Comparison of ENCODE assay signal across 10 cellular contexts in the genomic region with DNA sequence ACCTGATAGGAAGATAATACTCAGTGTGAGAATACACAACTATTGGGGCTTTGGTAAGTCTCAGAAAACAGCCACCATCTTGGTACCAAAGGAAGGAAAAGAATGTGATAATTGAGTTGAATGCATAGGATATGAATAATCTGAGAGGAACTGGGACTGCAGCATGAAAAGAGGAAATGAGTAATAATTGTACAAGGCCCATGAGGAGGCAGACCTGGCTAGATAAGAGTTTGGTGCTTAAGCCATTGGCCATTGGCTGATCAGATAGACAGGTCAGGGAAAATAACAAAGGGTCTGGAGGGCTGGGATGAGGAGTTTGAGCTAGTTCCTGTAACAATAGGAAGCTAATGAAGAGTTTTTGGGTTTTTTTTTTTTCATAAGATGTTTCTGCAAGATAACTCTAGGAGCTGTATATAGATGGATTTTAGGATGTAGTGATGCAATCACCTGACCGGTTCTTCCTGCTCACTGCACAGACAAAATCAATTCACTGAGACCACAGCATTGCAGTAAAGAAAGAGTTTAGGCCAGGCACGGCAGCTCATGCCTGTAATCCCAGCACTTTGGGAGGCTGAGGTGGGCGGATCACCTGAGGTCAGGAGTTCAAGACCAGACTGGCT. TPM values are rescaled to one million over a fixed set of nuclear protein-coding genes. Genes with fewer than 3 reads are reported as not detected.
DNase-seq lines count a peak whose midpoint lies in the region; ATAC-seq and TF ChIP-seq lines count a peak whose summit lies in the region.
"Had no signal": no experiment of that assay in that cellular context is flagged by ENCODE, and none has a peak within 500 bp of the region (broad histone marks: within the 10 kb centered on the region; RNA-seq: fewer than 3 reads in every experiment).

No MANE protein-coding gene starts in this region.

- no peak overlapping the region for H3K9ac ChIP-seq in Karpas-422 (ENCODE audit: low read length)

- no peak for TF ChIP-seq CTCF in GM10266 (IDR thresholded peaks at IDR 0.05; ENCODE audit: control insufficient read depth, insufficient read depth, low read depth, missing control alignments)
- no peak for TF ChIP-seq CTCF in type B pancreatic cell (conservative IDR thresholded peaks at IDR 0.05)

- H3K9me2 ChIP-seq in Karpas-422 (replicated peaks; ENCODE audit: insufficient read depth, low read length), result no peaks in the 10 kb centered on the region

- H3K9me3 ChIP-seq in Karpas-422 (ENCODE audit: low read length), result no peaks in the 10 kb centered on the region

- peaks cover 8% of the 10 kb centered on the region for H3K9me3 Mint-ChIP-seq in type B pancreatic cell

- H3K4me3 Mint-ChIP-seq in type B pancreatic cell, result no peak overlapping the region

- peaks cover 8% of the 10 kb centered on the region for H3K4me1 ChIP-seq in Karpas-422 (ENCODE audit: low read length)

- peak; percentile 86 for ATAC-seq in GM21619 (IDR thresholded peaks at IDR 0.05; ENCODE audit: unreplicated experiment)

- no peaks in the 10 kb centered on the region for H3K27me3 ChIP-seq in Karpas-422 (ENCODE audit: low read length)
- H3K27me3 ChIP-seq: cardiac muscle cell had no signal

- H3K4me2 ChIP-seq in Karpas-422 (ENCODE audit: low read depth, low read length, poor library complexity, severe bottlenecking), result no peak overlapping the region

- H4K20me1 ChIP-seq in Karpas-422 (ENCODE audit: insufficient read depth, low read depth, low read length), result no peaks in the 10 kb centered on the region

- H2AFZ ChIP-seq in Karpas-422 (ENCODE audit: low read length), result no peak overlapping the region

- no peaks in the 10 kb centered on the region for H3K4me1 Mint-ChIP-seq in type B pancreatic cell (ENCODE audit: unreplicated experiment)

- no peaks in the 10 kb centered on the region for H3K79me2 ChIP-seq in Karpas-422 (ENCODE audit: low read length)

- DNase-seq in GM10266 (ENCODE audit: extremely low spot score) (peak; percentile 19), Karpas-422 (peak; percentile 48), dermis blood vessel endothelial cell (peak; percentile 86), NCI-H69 (lab: John Stamatoyannopoulos, UW) (no peak), type B pancreatic cell (ENCODE audit: extremely low spot score, unreplicated experiment) (no peak), mesenteric fat pad (ENCODE audit: low spot score) (no peak)
- DNase-seq in effector CD4-positive, alpha-beta T cell, result no peak
- DNase-seq: stimulated activated CD4-positive, alpha-beta T cell treated with anti-CD3 and anti-CD28 coated beads, Interleukin-1b, Interleukin-23, amount 100 ng/mL, for 48 hours had no signal

- H3K4me3 ChIP-seq in Karpas-422 (ENCODE audit: low read length), result no peak overlapping the region
- H3K4me3 ChIP-seq: cardiac muscle cell had no signal

- no peak overlapping the region for H3K27ac Mint-ChIP-seq in type B pancreatic cell

- H3K27ac ChIP-seq in Karpas-422 (ENCODE audit: low read length), result no peak overlapping the region
- H3K27ac ChIP-seq: cardiac muscle cell had no signal

- no peaks in the 10 kb centered on the region for H3K27me3 Mint-ChIP-seq in type B pancreatic cell

- no peaks in the 10 kb centered on the region for H3K36me3 ChIP-seq in Karpas-422 (ENCODE audit: insufficient read depth, low read length)
- H3K36me3 ChIP-seq: cardiac muscle cell had no signal

- H3K36me3 Mint-ChIP-seq in type B pancreatic cell, result no peaks in the 10 kb centered on the region

RNA-seq across cellular contexts. Expression of a gene that starts 5.3 kb away (rescaled TPM):
- total RNA-seq in Karpas-422 (2014; rRNA removed; shearing (Covaris generic); ENCODE audit: low replicate concordance), result 11.3 and 11.6 TPM in 2 replicates
- total RNA-seq in dermis blood vessel endothelial cell (19.1 and 25.3 TPM in 2 replicates), type B pancreatic cell (ENCODE audit: low replicate concordance) (13.9 and 18.3 TPM in 2 replicates), mesenteric fat pad (12.6 TPM)

RNA-seq across cellular contexts. Expression of a gene that starts 21.5 kb away (rescaled TPM):
- 0.11 TPM in 1 of 2 replicates, not detected in the other for total RNA-seq in Karpas-422 (2014; rRNA removed; shearing (Covaris generic); ENCODE audit: low replicate concordance)
- 0.85 and 1.7 TPM in 2 replicates for total RNA-seq in dermis blood vessel endothelial cell
- total RNA-seq in type B pancreatic cell (ENCODE audit: low replicate concordance), result 3.0 and 5.6 TPM in 2 replicates
- 0.19 TPM for total RNA-seq in mesenteric fat pad

RNA-seq across cellular contexts. Expression of a gene that starts 40.8 kb away (rescaled TPM):
- total RNA-seq in Karpas-422 (2014; rRNA removed; shearing (Covaris generic); ENCODE audit: low replicate concordance), result 5.9 and 13.5 TPM in 2 replicates
- total RNA-seq in dermis blood vessel endothelial cell, result 10.7 and 30.2 TPM in 2 replicates
- 5.5 and 18.8 TPM in 2 replicates for total RNA-seq in type B pancreatic cell (ENCODE audit: low replicate concordance)
- 1.4 TPM for total RNA-seq in mesenteric fat pad

Comparison
In these comparisons a context has a peak if more than half of its experiments do, and no peak if none do; other contexts are left out.
1. DNase-seq: peak in GM10266 (single experiment), Karpas-422 (single experiment) and dermis blood vessel endothelial cell (single experiment); none in NCI-H69 (single experiment), effector CD4-positive, alpha-beta T cell (single experiment), type B pancreatic cell (single experiment) and mesenteric fat pad (single experiment).